In genomic region chr10:7433861-7434260, GRCh38 we compare ENCODE assay signal across 17 cellular contexts. TPM values are rescaled to one million over a fixed set of nuclear protein-coding genes. Genes with fewer than 3 reads are reported as not detected.
A peak's percentile ranks its signal among the peaks of the same experiment; 100 is the strongest.
DNase-seq lines count a peak whose midpoint lies in the region; FAIRE-seq and TF ChIP-seq lines count a peak whose summit lies in the region.
"Had no signal": no experiment of that assay in that cellular context is flagged by ENCODE, and none has a peak within 500 bp of the region (broad histone marks: within the 10 kb centered on the region; RNA-seq: fewer than 3 reads in every experiment).

No MANE protein-coding gene starts in this region.

- no peak for TF ChIP-seq RAD21 in H1 (IDR thresholded peaks at IDR 0.05 in 1 of 2, conservative IDR thresholded peaks at IDR 0.05 in 1 of 2; ENCODE audit: low read depth in 2 of 2, low read length in 2 of 2)
- no peak for TF ChIP-seq RAD21 in neural cell (conservative IDR thresholded peaks at IDR 0.05)

- H3K4me1 ChIP-seq in BE2C, result no peaks in the 10 kb centered on the region
- H3K4me1 ChIP-seq in OCI-LY3 (ENCODE audit: low read length), result peaks cover 37% of the 10 kb centered on the region
- H3K4me1 ChIP-seq in H1 (replicated peaks in 1 of 4; ENCODE audit: control insufficient read depth in 3 of 4, insufficient read depth in 4 of 4, low read length in 3 of 4), result peaks cover 0 to 19% (median 6%) of the 10 kb centered on the region in 4 experiments; a peak in 6 of 7 replicates

- H4K8ac ChIP-seq in H1 (ENCODE audit: extremely low read depth, insufficient read depth, low read length), result no peak overlapping the region

- H2AK5ac ChIP-seq in H1 (ENCODE audit: low read depth, low read length), result no peak overlapping the region

- H2BK15ac ChIP-seq in H1 (ENCODE audit: low read length), result no peak overlapping the region

- no peak overlapping the region for H4K91ac ChIP-seq in H1 (replicated peaks; ENCODE audit: insufficient read length, low read length)

- POLR2A ChIA-PET in H1 (lab: Charles Lee; ENCODE audit: partially characterized antibody), result no interaction called here

- H4K20me1 ChIP-seq in OCI-LY3 (ENCODE audit: insufficient read depth, low read length) (no peaks in the 10 kb centered on the region), H1 (replicated peaks in 1 of 2; ENCODE audit: control insufficient read depth in 1 of 2, insufficient read depth in 2 of 2, low read length in 2 of 2) (no peaks in the 10 kb centered on the region), neural cell (ENCODE audit: insufficient read depth) (no peaks in the 10 kb centered on the region)

- peaks cover 17% of the 10 kb centered on the region for H3K27me3 ChIP-seq in BE2C
- no peaks in the 10 kb centered on the region for H3K27me3 ChIP-seq in OCI-LY3 (ENCODE audit: low read depth, low read length)
- H3K27me3 ChIP-seq in H1 (replicated peaks in 1 of 4; ENCODE audit: control insufficient read depth in 3 of 4, extremely low read depth in 1 of 4, insufficient read depth in 3 of 4, low read length in 3 of 4), result no peaks in the 10 kb centered on the region; a peak in 1 of 7 replicates
- H3K27me3 ChIP-seq in neural cell (ENCODE audit: insufficient read depth, low read depth, low read length), result peaks cover 12% of the 10 kb centered on the region

- no peaks in the 10 kb centered on the region for H3K23me2 ChIP-seq in H1 (ENCODE audit: low read depth, low read length)

- H3K9ac ChIP-seq in OCI-LY3 (ENCODE audit: low read length) (no peak overlapping the region), H1 (replicated peaks in 1 of 4; ENCODE audit: extremely low read depth in 1 of 4, low read depth in 3 of 4, low read length in 3 of 4) (no peak overlapping the region), neural cell (ENCODE audit: low read length) (no peak overlapping the region)

- TF ChIP-seq CTCF in BE2C (IDR thresholded peaks at IDR 0.05; ENCODE audit: low read depth, low read length), result no peak
- no peak for TF ChIP-seq CTCF in OCI-LY3 (IDR thresholded peaks at IDR 0.05; ENCODE audit: low read depth, low read length)
- no peak for TF ChIP-seq CTCF in H1 (IDR thresholded peaks at IDR 0.05; ENCODE audit: control extremely low read depth in 1 of 3, insufficient read depth in 1 of 3, low read depth in 1 of 3, low read length in 3 of 3)
- no peak for TF ChIP-seq CTCF in neural cell (IDR thresholded peaks at IDR 0.05; ENCODE audit: poor library complexity, severe bottlenecking)

- no peak for FAIRE-seq in H1 (lab: Jason Lieb, UNC)
- FAIRE-seq: K562 had no signal

- H2BK5ac ChIP-seq in H1 (ENCODE audit: low read depth, low read length), result no peak overlapping the region

- no peaks in the 10 kb centered on the region for H3K36me3 ChIP-seq in BE2C
- H3K36me3 ChIP-seq in OCI-LY3 (replicated peaks; ENCODE audit: low read depth, low read length), result no peaks in the 10 kb centered on the region
- H3K36me3 ChIP-seq in H1 (ENCODE audit: control insufficient read depth in 2 of 4, insufficient read depth in 4 of 4, low read length in 3 of 4), result no peaks in the 10 kb centered on the region
- no peaks in the 10 kb centered on the region for H3K36me3 ChIP-seq in neural cell (ENCODE audit: insufficient read depth, low read length)

- H3K23ac ChIP-seq in H1 (ENCODE audit: insufficient read length), result no peak overlapping the region

- TF ChIP-seq EP300 in H1 (IDR thresholded peaks at IDR 0.05; ENCODE audit: borderline replicate concordance in 1 of 2, low read depth in 2 of 2, low read length in 2 of 2) (no peak), neural cell (conservative IDR thresholded peaks at IDR 0.05; ENCODE audit: poor library complexity, severe bottlenecking) (no peak)

- H2AFZ ChIP-seq in OCI-LY3 (ENCODE audit: low read depth, low read length) (peak overlapping the region; percentile 62), H1 (ENCODE audit: low read length) (no peak overlapping the region), neural cell (ENCODE audit: low read depth, low read length) (no peak overlapping the region)

- H2BK120ac ChIP-seq in H1 (replicated peaks; ENCODE audit: low read depth, low read length), result no peak overlapping the region

- H3K4me2 ChIP-seq in OCI-LY3 (ENCODE audit: low read length) (peak overlapping the region; percentile 75), H1 (ENCODE audit: insufficient read depth in 1 of 2, low read depth in 2 of 2, low read length in 2 of 2) (0 out of 4 replicates have a peak overlapping the region, but pooled peaks have one; percentile 6 to 8), neural cell (ENCODE audit: low read length) (no peak overlapping the region)

- H3K9me3 ChIP-seq in BE2C (no peaks in the 10 kb centered on the region), OCI-LY3 (ENCODE audit: insufficient read depth, low read length) (no peaks in the 10 kb centered on the region), H1 (ENCODE audit: insufficient read depth in 2 of 2, low read depth in 1 of 2, low read length in 1 of 2) (no peaks in the 10 kb centered on the region), neural cell (ENCODE audit: low read length) (no peaks in the 10 kb centered on the region)
- H3K9me3 ChIP-seq: Caco-2 had no signal

- 71% methylated on average over 4 of the region's 8 CpGs; no CpG with 5 or more reads in 1 of the 2 experiments for WGBS in H1 (ENCODE audit: extremely low coverage in 1 of 2, insufficient coverage in 1 of 2, insufficient read length in 1 of 2, insufficient replicate concordance in 2 of 2, low coverage in 1 of 2, low lambda C conversion rate in 2 of 2, missing lambda C conversion rate in 1 of 2), 2 experiments

- H3K79me2 ChIP-seq in OCI-LY3 (ENCODE audit: low read length) (no peaks in the 10 kb centered on the region), H1 (ENCODE audit: control insufficient read depth in 1 of 2, insufficient read depth in 2 of 2, low read length in 2 of 2) (no peaks in the 10 kb centered on the region), neural cell (replicated peaks; ENCODE audit: insufficient read depth, low read length) (no peaks in the 10 kb centered on the region)

- DNase-seq in BE2C (no peak), H1 (ENCODE audit: low read depth in 1 of 2, low spot score in 2 of 2) (no peak), RPMI8226 (no peak), NCI-H524 (lab: John Stamatoyannopoulos, UW) (no peak), DMS79 (lab: John Stamatoyannopoulos, UW) (no peak), NCI-H2107 (lab: John Stamatoyannopoulos, UW) (no peak)
- DNase-seq: 8988T, Caco-2, DMS53, HFFc6, NCI-H1436 treated with DMSO at 0.1 percent for 48 hours, NCI-H2227 treated with DMSO at 0.1 percent for 48 hours had no signal

- H3K27ac ChIP-seq in OCI-LY3 (ENCODE audit: low read length) (no peak overlapping the region), H1 (ENCODE audit: low read depth, low read length) (no peak overlapping the region), neural cell (ENCODE audit: low read length) (no peak overlapping the region)
- H3K27ac ChIP-seq: HL-60 had no signal

- CTCF ChIA-PET in H1 (lab: Charles Lee; ENCODE audit: partially characterized antibody), result interaction anchor here (0.6 to 1.3 kb wide), 2 partner anchors 24 to 380 kb away, joined by 3 to 4 read pairs; no protein-coding TSS in a partner anchor

- H3K4ac ChIP-seq in H1 (replicated peaks; ENCODE audit: insufficient read length, low read depth, low read length), result no peak overlapping the region

- no peak overlapping the region for H3K14ac ChIP-seq in H1 (ENCODE audit: insufficient read length)

- no peaks in the 10 kb centered on the region for H3F3A ChIP-seq in neural cell (ENCODE audit: insufficient read depth, low read length, poor library complexity, severe bottlenecking)

- TF ChIP-seq POLR2A in H1 (IDR thresholded peaks at IDR 0.05; ENCODE audit: control extremely low read depth in 1 of 2, low read depth in 2 of 2, low read length in 2 of 2), result no peak

- H3K79me1 ChIP-seq in H1 (ENCODE audit: low read depth, low read length), result no peaks in the 10 kb centered on the region

- H3K18ac ChIP-seq in H1 (ENCODE audit: extremely low read depth, low read length), result no peak overlapping the region

- no peak overlapping the region for H2BK20ac ChIP-seq in H1 (ENCODE audit: low read length)

- H2BK12ac ChIP-seq in H1 (ENCODE audit: low read depth, low read length), result no peak overlapping the region

- H3K9me2 ChIP-seq in neural cell (ENCODE audit: insufficient read depth, low read length), result no peaks in the 10 kb centered on the region

- H4K5ac ChIP-seq in H1 (ENCODE audit: insufficient read length, low read depth, low read length), result no peak overlapping the region

- no peak overlapping the region for H3K56ac ChIP-seq in H1 (replicated peaks; ENCODE audit: insufficient read length, low read depth, low read length)

- H3K4me3 ChIP-seq in BE2C (ENCODE audit: low read depth, low read length) (peak overlapping the region; percentile 22; the same call in 1 of the 2 replicates), OCI-LY3 (ENCODE audit: low read length) (peak overlapping the region; percentile 68), H1 (ENCODE audit: extremely low read depth in 1 of 4, insufficient read depth in 2 of 4, low read depth in 3 of 4, low read length in 4 of 4) (peak overlapping the region in 1 of 4 experiments; percentile 3; a peak in 1 of 8 replicates), neural cell (ENCODE audit: low read length) (peak overlapping the region; percentile 48)
- H3K4me3 ChIP-seq: K562 had no signal

TF ChIP-seq in H1, 55 proteins besides CTCF, POLR2A, EP300 and RAD21 (continues in another document):
- TF ChIP-seq TEAD4 (IDR thresholded peaks at IDR 0.05; ENCODE audit: low read depth, low read length) (no peak), SUZ12 (IDR thresholded peaks at IDR 0.05; ENCODE audit: low read length) (no peak), KDM5A (IDR thresholded peaks at IDR 0.05; ENCODE audit: low read length) (no peak), ASH2L (IDR thresholded peaks at IDR 0.05; ENCODE audit: low read length) (no peak)

RNA-seq across cellular contexts. Expression of gene SFMBT2, which starts 23.0 kb away (rescaled TPM):
- 14.7 TPM for polyA plus RNA-seq in BE2C (2012; ENCODE audit: insufficient read depth, insufficient read length, low read depth)
- 8.6 and 11.0 TPM in 2 replicates for total RNA-seq in H1 (2021; fragmentation: NEBNext Ultra II Directional; extraction: Animal tissue kit (Norgen Biotek cat#: 25700))
- polyA plus RNA-seq in H1 (2011; rRNA removed) (2.9 and 3.4 TPM in 2 replicates), neural cell (0.62 and 1.3 TPM in 2 replicates)
- 3.7 TPM for polyA plus RNA-seq in H1 (2011; cell fraction: cytosol; rRNA removed)
- polyA plus RNA-seq in H1 (2011; cell fraction: nucleus; rRNA removed), result 9.6 TPM
- 2.8 to 5.2 TPM (median 4.2 TPM) in 4 replicates for polyA plus RNA-seq in H1 (2012, experiment 1 of 2)
- 0.37 TPM for polyA plus RNA-seq in H1 (2012, experiment 2 of 2)
- polyA plus RNA-seq in H1 (2013, experiment 1 of 2), result 2.7 TPM
- 2.6 TPM for polyA plus RNA-seq in H1 (2013, experiment 2 of 2)
- polyA minus RNA-seq in H1 (2011; rRNA and poly(A)+ RNA removed), result 10.4 and 10.8 TPM in 2 replicates
- 5.7 TPM for polyA minus RNA-seq in H1 (2011; cell fraction: cytosol; rRNA and poly(A)+ RNA removed)
- polyA minus RNA-seq in H1 (2011; cell fraction: nucleus; rRNA and poly(A)+ RNA removed), result 21.6 TPM
- polyA minus RNA-seq in neural cell, result 3.7 and 5.2 TPM in 2 replicates
- total RNA-seq: Caco-2, G401 had no signal
